In genomic region chr15:79007066-79007465, GRCh38 we compare ENCODE assay signal across 8 cellular contexts.
DNase-seq lines count a peak whose midpoint lies in the region; ATAC-seq, FAIRE-seq and TF ChIP-seq lines count a peak whose summit lies in the region.

No MANE protein-coding gene starts in this region.

- POLR2A ChIA-PET in A549 (lab: Yijun Ruan, JAX): interaction anchor here (0.5 kb wide), 1 partner anchor 18 kb away, joined by 3 read pairs; no protein-coding TSS in a partner anchor

- no peak for TF ChIP-seq POLR2A in A549 (IDR thresholded peaks at IDR 0.05; ENCODE audit: low read length)
- TF ChIP-seq POLR2A in spleen (IDR thresholded peaks at IDR 0.05): no peak
- TF ChIP-seq POLR2A in suprapubic skin (IDR thresholded peaks at IDR 0.05): no peak

- H3K4me1 ChIP-seq in A549 (peaks cover 11% of the 10 kb centered on the region), spleen (peaks cover 9 to 59% (median 29%) of the 10 kb centered on the region in 6 donors), suprapubic skin (peaks cover 12% of the 10 kb centered on the region)

- H3K4me2 ChIP-seq in A549: no peak overlapping the region

- DNase-seq in A549 (ENCODE audit: low read depth in 1 of 2, low spot score in 1 of 2): peak; percentile 52 to 77
- peak; percentile 37 for DNase-seq in GM20000 (ENCODE audit: low spot score)
- peak; percentile 46 for DNase-seq in SK-N-DZ (ENCODE audit: low spot score)
- DNase-seq in fibroblast of the aortic adventitia (ENCODE audit: low read depth): peak; percentile 59
- peak; percentile 59 for DNase-seq in spleen
- DNase-seq in activated effector memory CD4-positive, alpha-beta T cell treated with Interleukin-2 at 50 U/mL for 16 hours: no peak
- no peak for DNase-seq in central memory CD4-positive, alpha-beta T cell
- DNase-seq in suprapubic skin (ENCODE audit: low spot score in 2 of 2): no peak

- no peak for FAIRE-seq in A549 (lab: Jason Lieb, UNC)

- CTCF ChIA-PET in A549 (lab: Yijun Ruan, JAX): interaction anchor here (0.7 to 5.8 kb wide), 32 partner anchors 9 to 178 kb away, joined by 3 to 20 read pairs (median 4); no protein-coding TSS in a partner anchor

- no peaks in the 10 kb centered on the region for H3K9me3 ChIP-seq in A549
- H3K9me3 ChIP-seq in spleen: no peaks in the 10 kb centered on the region
- no peaks in the 10 kb centered on the region for H3K9me3 ChIP-seq in suprapubic skin

- ATAC-seq in A549: peak; percentile 73 to 89

- 27% methylated on average over 3 of the region's 3 CpGs for WGBS in A549 (ENCODE audit: missing lambda C conversion rate)
- WGBS in spleen, 5 donors: 47 to 77% (median 64%) methylated on average over 3 of the region's 3 CpGs
- 45% methylated on average over 3 of the region's 3 CpGs for WGBS in suprapubic skin

- TF ChIP-seq RAD21 in A549 (conservative IDR thresholded peaks at IDR 0.05 in 1 of 2, IDR thresholded peaks at IDR 0.05 in 1 of 2): peak; percentile 41 to 64

- no peak overlapping the region for H3K4me3 ChIP-seq in A549
- no peak overlapping the region for H3K4me3 ChIP-seq in fibroblast of the aortic adventitia (ENCODE audit: low read depth, low read length)
- H3K4me3 ChIP-seq in spleen: no peak overlapping the region
- H3K4me3 ChIP-seq in suprapubic skin: no peak overlapping the region

- no peaks in the 10 kb centered on the region for H3K27me3 ChIP-seq in spleen (replicated peaks in 1 of 7)
- no peaks in the 10 kb centered on the region for H3K27me3 ChIP-seq in suprapubic skin

- no peaks in the 10 kb centered on the region for H3K36me3 ChIP-seq in spleen
- no peaks in the 10 kb centered on the region for H3K36me3 ChIP-seq in suprapubic skin

- H3K27ac ChIP-seq in A549 (no peak overlapping the region), spleen (no peak overlapping the region), suprapubic skin (no peak overlapping the region)

- TF ChIP-seq CTCF in A549 (IDR thresholded peaks at IDR 0.05) (peak; percentile 66), GM20000 (IDR thresholded peaks at IDR 0.05; ENCODE audit: extremely low read depth, missing control alignments) (no peak), fibroblast of the aortic adventitia (IDR thresholded peaks at IDR 0.05; ENCODE audit: insufficient read depth, low read length) (peak; percentile 60), spleen (IDR thresholded peaks at IDR 0.05 in 8 of 11, conservative IDR thresholded peaks at IDR 0.05 in 3 of 11) (peak in 7 of 11 experiments; percentile 26 to 71 (median 33)), suprapubic skin (IDR thresholded peaks at IDR 0.05) (peak in 1 of 2 donors; percentile 50)

- TF ChIP-seq EP300 in A549 (IDR thresholded peaks at IDR 0.05): no peak
- TF ChIP-seq EP300 in suprapubic skin (IDR thresholded peaks at IDR 0.05): no peak

- intact Hi-C loops in spleen (cut with DNase I; ENCODE audit: low total_unique reads): no loop called here

TF ChIP-seq in A549, 52 proteins besides CTCF, POLR2A, EP300 and RAD21:
- no peak for TF ChIP-seq FOSL2 (IDR thresholded peaks at IDR 0.05)
- no peak for TF ChIP-seq FOSL2 (CRISPR knock-in tag; IDR thresholded peaks at IDR 0.05)
- peak in 1 of 2 experiments; percentile 32; a peak in 1 of 4 replicates for TF ChIP-seq CEBPB (IDR thresholded peaks at IDR 0.05)
- peak; percentile 58 for TF ChIP-seq SMC3 (IDR thresholded peaks at IDR 0.05)
TF ChIP-seq in A549: peak in this region for 2.

Comparison
In these comparisons a context has a peak if more than half of its experiments do, and no peak if none do; other contexts are left out.
1. DNase-seq: peak in A549 (2 of 2), GM20000 (single experiment), SK-N-DZ (single experiment), fibroblast of the aortic adventitia (single experiment) and spleen (single experiment); none in activated effector memory CD4-positive, alpha-beta T cell treated with Interleukin-2 at 50 U/mL for 16 hours (single experiment), central memory CD4-positive, alpha-beta T cell (single experiment) and suprapubic skin (0 of 2).